In genomic region chr15:70279096-70279495, GRCh38 we compare ENCODE assay signal across 21 cellular contexts.
A peak's percentile ranks its signal among the peaks of the same experiment; 100 is the strongest.
DNase-seq lines count a peak whose midpoint lies in the region; ATAC-seq and TF ChIP-seq lines count a peak whose summit lies in the region.
"Had no signal": no experiment of that assay in that cellular context is flagged by ENCODE, and none has a peak within 500 bp of the region (broad histone marks: within the 10 kb centered on the region; RNA-seq: fewer than 3 reads in every experiment).

No MANE protein-coding gene starts in this region.

- TF ChIP-seq CTCF in CD14-positive monocyte (IDR thresholded peaks at IDR 0.05) (no peak), endodermal cell (conservative IDR thresholded peaks at IDR 0.05) (no peak), upper lobe of right lung (IDR thresholded peaks at IDR 0.05) (no peak)

- H3K27ac Mint-ChIP-seq in CD14-positive monocyte (peak overlapping the region in 1 of 7 donors; percentile 51), endodermal cell (no peak overlapping the region)
- H3K27ac Mint-ChIP-seq: B cell; CD4-positive, alpha-beta T cell; CD8-positive, alpha-beta memory T cell; GM23338; H9 had no signal

- H3K4me3 Mint-ChIP-seq in CD14-positive monocyte: no peak overlapping the region
- H3K4me3 Mint-ChIP-seq in endodermal cell: no peak overlapping the region
- H3K4me3 Mint-ChIP-seq: B cell; CD4-positive, alpha-beta T cell; CD8-positive, alpha-beta memory T cell; GM23338; H9 had no signal

- no peaks in the 10 kb centered on the region for H3K36me3 ChIP-seq in endodermal cell (ENCODE audit: control insufficient read depth, insufficient read depth, low read length)
- H3K36me3 ChIP-seq in upper lobe of right lung: no peaks in the 10 kb centered on the region
- H3K36me3 ChIP-seq: BLaER1 had no signal

- intact Hi-C loops in CD14-positive monocyte (cut with micrococcal nuclease) (no loop called here), upper lobe of right lung (cut with DNase I) (no loop called here)

- H3K4me1 ChIP-seq in endodermal cell (ENCODE audit: control insufficient read depth, insufficient read depth, low read length) (peaks cover 8% of the 10 kb centered on the region), upper lobe of right lung (no peaks in the 10 kb centered on the region)

- peaks cover 5% of the 10 kb centered on the region for H3K4me1 Mint-ChIP-seq in CD14-positive monocyte
- H3K4me1 Mint-ChIP-seq in endodermal cell: no peaks in the 10 kb centered on the region
- H3K4me1 Mint-ChIP-seq: CD8-positive, alpha-beta memory T cell; GM23338 had no signal

- no peak overlapping the region for H3K9ac ChIP-seq in endodermal cell (ENCODE audit: extremely low read depth, low read length, poor library complexity, severe bottlenecking)
- H3K9ac ChIP-seq: BLaER1 had no signal

- DNase-seq in activated effector memory CD4-positive, alpha-beta T cell treated with anti-CD3 and anti-CD28 coated beads, Interleukin-2, amount 50 U/mL, for 16 hours: peak; percentile 27
- no peak for DNase-seq in activated effector memory CD4-positive, alpha-beta T cell treated with Interleukin-2 at 50 U/mL for 16 hours
- peak; percentile 4 for DNase-seq in CD14-positive monocyte (ENCODE audit: low spot score)
- DNase-seq in endodermal cell: peak; percentile 34
- DNase-seq in upper lobe of right lung: peak; percentile 25
- DNase-seq in substantia nigra (lab: John Stamatoyannopoulos, UW): no peak
- DNase-seq in SKM-1 treated with dmso at 0.1 percent for 144 hours (lab: John Stamatoyannopoulos, UW; ENCODE audit: unreplicated experiment): no peak
- DNase-seq: CD8-positive, alpha-beta memory T cell; DMS 273 treated with DMSO at 0.1 percent for 48 hours; DMS79; EL; GDM1; H9 had no signal

- no peaks in the 10 kb centered on the region for H3K9me3 ChIP-seq in endodermal cell (ENCODE audit: control insufficient read depth, low read length)
- no peaks in the 10 kb centered on the region for H3K9me3 ChIP-seq in upper lobe of right lung
- H3K9me3 ChIP-seq: BLaER1 had no signal

- H3K27me3 Mint-ChIP-seq in CD14-positive monocyte (ENCODE audit: low read depth in 3 of 3) (peaks cover 4 to 11% (median 5%) of the 10 kb centered on the region in 3 donors), endodermal cell (ENCODE audit: insufficient read depth) (peaks cover 15% of the 10 kb centered on the region)
- H3K27me3 Mint-ChIP-seq: B cell; CD4-positive, alpha-beta T cell; CD8-positive, alpha-beta memory T cell had no signal

- no peak for ATAC-seq in upper lobe of right lung
- ATAC-seq: GM12878, GM23338, HCT116 had no signal

- H3K9me3 Mint-ChIP-seq in CD14-positive monocyte: no peaks in the 10 kb centered on the region
- H3K9me3 Mint-ChIP-seq in endodermal cell: no peaks in the 10 kb centered on the region
- H3K9me3 Mint-ChIP-seq: CD4-positive, alpha-beta T cell; CD8-positive, alpha-beta memory T cell; GM23338; H9 had no signal

- 87 to 100% methylated on average over 3 to 6 of the region's 6 CpGs for WGBS in endodermal cell (ENCODE audit: insufficient coverage in 1 of 2, insufficient read length in 1 of 2), 2 experiments

- no peaks in the 10 kb centered on the region for H3K36me3 Mint-ChIP-seq in CD14-positive monocyte
- H3K36me3 Mint-ChIP-seq in endodermal cell (ENCODE audit: low read depth): no peaks in the 10 kb centered on the region

- no peak overlapping the region for H3K27ac ChIP-seq in endodermal cell (ENCODE audit: low read depth, low read length)
- H3K27ac ChIP-seq in upper lobe of right lung: no peak overlapping the region
- H3K27ac ChIP-seq in substantia nigra (ENCODE audit: low read depth, low read length, poor library complexity, severe bottlenecking): no peak overlapping the region
- H3K27ac ChIP-seq: 22Rv1, BLaER1, C4-2B had no signal

- H3K27me3 ChIP-seq in endodermal cell (ENCODE audit: control insufficient read depth, insufficient read depth, low read length, poor library complexity, severe bottlenecking) (peaks cover 5% of the 10 kb centered on the region), upper lobe of right lung (no peaks in the 10 kb centered on the region)
- H3K27me3 ChIP-seq: BLaER1 had no signal

- H3K4me3 ChIP-seq in endodermal cell (ENCODE audit: low read length) (no peak overlapping the region), upper lobe of right lung (no peak overlapping the region)
- H3K4me3 ChIP-seq: BLaER1, GM12878, GM23338 had no signal

Comparison
In these comparisons a context has a peak if more than half of its experiments do, and no peak if none do; other contexts are left out.
1. DNase-seq: peak in activated effector memory CD4-positive, alpha-beta T cell treated with anti-CD3 and anti-CD28 coated beads, Interleukin-2, amount 50 U/mL, for 16 hours (single experiment), CD14-positive monocyte (single experiment), endodermal cell (single experiment) and upper lobe of right lung (single experiment); none in activated effector memory CD4-positive, alpha-beta T cell treated with Interleukin-2 at 50 U/mL for 16 hours (single experiment), substantia nigra (0 of 49) and SKM-1 treated with dmso at 0.1 percent for 144 hours (single experiment).